Comparison of ENCODE assay signal across 1 cellular context in the genomic region with DNA sequence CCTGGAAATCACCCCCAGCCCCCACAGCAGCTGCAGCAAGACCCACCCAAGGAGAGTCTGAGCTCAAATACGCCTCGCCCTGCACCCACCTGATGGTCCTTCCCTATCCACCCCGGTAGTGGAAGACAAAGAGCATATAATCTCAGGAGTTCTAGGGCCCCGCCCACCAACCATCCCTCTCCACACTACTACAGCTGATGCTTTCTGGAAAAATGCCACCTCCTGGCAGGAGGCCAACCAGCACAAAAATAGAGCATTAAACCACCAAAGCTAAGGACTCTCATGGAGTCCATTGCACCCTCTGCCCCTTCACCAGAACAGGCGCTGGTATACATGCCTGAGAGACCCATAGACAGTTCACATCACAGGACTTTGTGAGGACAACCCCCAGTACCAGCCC.
A peak's percentile ranks its signal among the peaks of the same experiment; 100 is the strongest.
TF ChIP-seq lines count a peak whose summit lies in the region.

No MANE protein-coding gene starts in this region.

TF ChIP-seq in K562, 482 proteins besides CTCF, POLR2A, EP300 and RAD21:
- TF ChIP-seq NFIC (IDR thresholded peaks at IDR 0.05) (peak; percentile 64), MTA1 (IDR thresholded peaks at IDR 0.05; ENCODE audit: borderline replicate concordance) (no peak), MAFK (IDR thresholded peaks at IDR 0.05; ENCODE audit: low read length) (no peak)
